1 cellular context compared by ENCODE assay signal in genomic region chr3:187748050-187748481, GRCh38.
TF ChIP-seq lines count a peak whose summit lies in the region.

No MANE protein-coding gene starts in this region.

TF ChIP-seq in HepG2, 621 proteins besides CTCF, POLR2A, EP300 and RAD21 (continued from another document and continues in another):
- TF ChIP-seq BRF2 (CRISPR knock-in tag; IDR thresholded peaks at IDR 0.05), result no peak
- TF ChIP-seq SAFB2 (CRISPR knock-in tag; IDR thresholded peaks at IDR 0.05; ENCODE audit: borderline replicate concordance, low read depth), result no peak
- no peak for TF ChIP-seq ZBTB10 (CRISPR knock-in tag; IDR thresholded peaks at IDR 0.05; ENCODE audit: borderline replicate concordance)
- TF ChIP-seq HES4 (CRISPR knock-in tag; IDR thresholded peaks at IDR 0.05; ENCODE audit: borderline replicate concordance), result no peak
- TF ChIP-seq ZNF615 (CRISPR knock-in tag; IDR thresholded peaks at IDR 0.05; ENCODE audit: borderline replicate concordance), result no peak
- peak; percentile 62; the same call in 1 of the 2 replicates for TF ChIP-seq RXRB (CRISPR knock-in tag; IDR thresholded peaks at IDR 0.05; ENCODE audit: borderline replicate concordance)
- peak; percentile 71 for TF ChIP-seq TEAD3 (CRISPR knock-in tag; optimal IDR thresholded peaks at IDR 0.05; ENCODE audit: borderline replicate concordance)
- peak; percentile 34; the same call in 1 of the 3 replicates for TF ChIP-seq MXI1 (IDR thresholded peaks at IDR 0.05; ENCODE audit: borderline replicate concordance, low read depth, low read length)
- no peak for TF ChIP-seq ZNF432 (CRISPR knock-in tag; IDR thresholded peaks at IDR 0.05; ENCODE audit: borderline replicate concordance)
- TF ChIP-seq CENPX (CRISPR knock-in tag; IDR thresholded peaks at IDR 0.05), result no peak
- TF ChIP-seq PTBP1 (IDR thresholded peaks at IDR 0.05; ENCODE audit: low read depth, low read length, poor library complexity, severe bottlenecking), result no peak
- TF ChIP-seq MTA1 (CRISPR knock-in tag; IDR thresholded peaks at IDR 0.05; ENCODE audit: borderline replicate concordance), result no peak
- no peak for TF ChIP-seq NFAT5 (CRISPR knock-in tag; IDR thresholded peaks at IDR 0.05)
- peak; percentile 10; the same call in 1 of the 2 replicates for TF ChIP-seq CEBPG (CRISPR knock-in tag; IDR thresholded peaks at IDR 0.05)
- no peak for TF ChIP-seq PAF1 (CRISPR knock-in tag; IDR thresholded peaks at IDR 0.05)
- no peak for TF ChIP-seq HINFP (CRISPR knock-in tag; IDR thresholded peaks at IDR 0.05; ENCODE audit: low read depth)
- no peak; the same call in 1 of the 2 replicates for TF ChIP-seq HNF4G (IDR thresholded peaks at IDR 0.05; ENCODE audit: borderline replicate concordance, low read depth, low read length)
- no peak for TF ChIP-seq HNF4G (CRISPR knock-in tag; IDR thresholded peaks at IDR 0.05; ENCODE audit: borderline replicate concordance, low read depth)
- TF ChIP-seq ZBTB39 (CRISPR knock-in tag; IDR thresholded peaks at IDR 0.05), result no peak
- TF ChIP-seq HNF4A (CRISPR knock-in tag; IDR thresholded peaks at IDR 0.05), result no peak
- no peak for TF ChIP-seq ZFP37 (CRISPR knock-in tag; IDR thresholded peaks at IDR 0.05; ENCODE audit: borderline replicate concordance)
- TF ChIP-seq GATA4 (IDR thresholded peaks at IDR 0.05; ENCODE audit: borderline replicate concordance, low read depth), result no peak
- peak; percentile 68 for TF ChIP-seq ELF3 (CRISPR knock-in tag; IDR thresholded peaks at IDR 0.05)
- no peak for TF ChIP-seq ZNF260 (CRISPR knock-in tag; IDR thresholded peaks at IDR 0.05; ENCODE audit: borderline replicate concordance, low read depth)
- no peak for TF ChIP-seq POGK (CRISPR knock-in tag; conservative IDR thresholded peaks at IDR 0.05)
- TF ChIP-seq HDAC1 (CRISPR knock-in tag; IDR thresholded peaks at IDR 0.05), result no peak
- TF ChIP-seq ZNF652 (CRISPR knock-in tag; IDR thresholded peaks at IDR 0.05; ENCODE audit: borderline replicate concordance, low read depth), result peak; percentile 83
- no peak for TF ChIP-seq CERS6 (CRISPR knock-in tag; IDR thresholded peaks at IDR 0.05)
- no peak for TF ChIP-seq ZNF33A (CRISPR knock-in tag; IDR thresholded peaks at IDR 0.05; ENCODE audit: borderline replicate concordance)
- no peak for TF ChIP-seq E2F5 (CRISPR knock-in tag; conservative IDR thresholded peaks at IDR 0.05)
- no peak for TF ChIP-seq SMAD1 (CRISPR knock-in tag; IDR thresholded peaks at IDR 0.05; ENCODE audit: borderline replicate concordance, low read depth)
- no peak for TF ChIP-seq DPF2 (CRISPR knock-in tag; IDR thresholded peaks at IDR 0.05; ENCODE audit: borderline replicate concordance, low read depth)
- TF ChIP-seq ZNF484 (CRISPR knock-in tag; IDR thresholded peaks at IDR 0.05; ENCODE audit: borderline replicate concordance, low read depth), result no peak
- peak; percentile 63; the same call in 1 of the 2 replicates for TF ChIP-seq KAT8 (CRISPR knock-in tag; IDR thresholded peaks at IDR 0.05)
- no peak for TF ChIP-seq GPN1 (CRISPR knock-in tag; IDR thresholded peaks at IDR 0.05; ENCODE audit: borderline replicate concordance)
- TF ChIP-seq ZNF326 (CRISPR knock-in tag; IDR thresholded peaks at IDR 0.05; ENCODE audit: borderline replicate concordance), result no peak
- no peak for TF ChIP-seq CENPT (CRISPR knock-in tag; IDR thresholded peaks at IDR 0.05; ENCODE audit: low read depth)
- no peak for TF ChIP-seq MIER3 (CRISPR knock-in tag; IDR thresholded peaks at IDR 0.05; ENCODE audit: borderline replicate concordance)
- TF ChIP-seq ARID5B (CRISPR knock-in tag; IDR thresholded peaks at IDR 0.05), result peak; percentile 54
- TF ChIP-seq ZNF850 (CRISPR knock-in tag; conservative IDR thresholded peaks at IDR 0.05), result no peak
- peak; percentile 55; the same call in 1 of the 2 replicates for TF ChIP-seq CHD2 (IDR thresholded peaks at IDR 0.05; ENCODE audit: low read depth, low read length)
